In genomic region chr7:42429339-42429738, GRCh38 we compare ENCODE assay signal across 27 cellular contexts.
"Had no signal": no experiment of that assay in that cellular context is flagged by ENCODE, and none has a peak within 500 bp of the region (broad histone marks: within the 10 kb centered on the region; RNA-seq: fewer than 3 reads in every experiment).

No MANE protein-coding gene starts in this region.

- H2AFZ ChIP-seq: PC-9 had no signal

- H3K9me3 ChIP-seq: ascending aorta, body of pancreas, MG63 had no signal

- DNase-seq: activated CD4-positive, alpha-beta T cell treated with anti-CD3 and anti-CD28 coated beads for 4 hours; activated CD8-positive, alpha-beta memory T cell treated with anti-CD3 and anti-CD28 coated beads, Interleukin-2, amount 50 U/mL, for 48 hours; activated CD8-positive, alpha-beta T cell treated with anti-CD3 and anti-CD28 coated beads for 36 hours; activated effector memory CD4-positive, alpha-beta T cell treated with Interleukin-2 at 50 U/mL for 16 hours; activated naive CD4-positive, alpha-beta T cell; activated naive CD8-positive, alpha-beta T cell treated with anti-CD3 and anti-CD28 coated beads, Interleukin-2, amount 50 U/mL, for 24 hours; activated T-cell treated with anti-CD3 and anti-CD28 coated beads, Interleukin-2, amount 50 U/mL, for 24 hours; amniotic stem cell; body of pancreas; central memory CD4-positive, alpha-beta T cell; MG63; MV-4-11; NCI-H1105; NCI-H1436 treated with DMSO at 0.1 percent for 48 hours; NCI-H187; NCI-H2081; NCI-H510A treated with DMSO at 0.1 percent for 48 hours; PC-9; SHP77 treated with DMSO at 0.1 percent for 48 hours; T-cell; T-helper 2 cell; WERI-Rb-1 had no signal

- H3K27me3 Mint-ChIP-seq: activated naive CD4-positive, alpha-beta T cell treated with anti-CD3 and anti-CD28 coated beads, Interleukin-2, amount 50 U/mL, for 24 hours; activated naive CD8-positive, alpha-beta T cell treated with anti-CD3 and anti-CD28 coated beads, Interleukin-2, amount 50 U/mL, for 24 hours; activated T-cell treated with anti-CD3 and anti-CD28 coated beads, Interleukin-2, amount 50 U/mL, for 24 hours had no signal

- H3K27ac ChIP-seq: ascending aorta, body of pancreas, KMS-11, PC-9, WERI-Rb-1 had no signal

- H3K4me1 Mint-ChIP-seq: activated naive CD4-positive, alpha-beta T cell treated with anti-CD3 and anti-CD28 coated beads, Interleukin-2, amount 50 U/mL, for 24 hours; activated naive CD8-positive, alpha-beta T cell treated with anti-CD3 and anti-CD28 coated beads, Interleukin-2, amount 50 U/mL, for 24 hours; T-cell had no signal

- H3K4me2 ChIP-seq: KMS-11, PC-9 had no signal

- H3K4me1 ChIP-seq: ascending aorta, body of pancreas had no signal

- H3K27ac Mint-ChIP-seq: activated CD8-positive, alpha-beta T cell treated with anti-CD3 and anti-CD28 coated beads for 36 hours; activated naive CD4-positive, alpha-beta T cell treated with anti-CD3 and anti-CD28 coated beads, Interleukin-2, amount 50 U/mL, for 24 hours; activated naive CD8-positive, alpha-beta T cell treated with anti-CD3 and anti-CD28 coated beads, Interleukin-2, amount 50 U/mL, for 24 hours; activated T-cell treated with anti-CD3 and anti-CD28 coated beads, Interleukin-2, amount 50 U/mL, for 24 hours; activated T-helper 1 cell treated with anti-CD3 and anti-CD28 coated beads, Interleukin-12 subunit alpha, Interleukin-12 subunit beta, Interleukin-2, Interleukin-4 antibody, amounts not matched to agents 30 ng/mL and 10 ng/mL and 1 ng/mL, durations not matched to agents 14 hours and 24 hours and 36 hours; T-cell had no signal

- H3K9me3 Mint-ChIP-seq: activated CD8-positive, alpha-beta T cell treated with anti-CD3 and anti-CD28 coated beads for 36 hours; activated naive CD4-positive, alpha-beta T cell treated with anti-CD3 and anti-CD28 coated beads, Interleukin-2, amount 50 U/mL, for 24 hours; activated naive CD8-positive, alpha-beta T cell treated with anti-CD3 and anti-CD28 coated beads, Interleukin-2, amount 50 U/mL, for 24 hours; activated T-cell treated with anti-CD3 and anti-CD28 coated beads, Interleukin-2, amount 50 U/mL, for 24 hours; activated T-helper 1 cell treated with anti-CD3 and anti-CD28 coated beads, Interleukin-12 subunit alpha, Interleukin-12 subunit beta, Interleukin-2, Interleukin-4 antibody, amounts not matched to agents 30 ng/mL and 10 ng/mL and 1 ng/mL, durations not matched to agents 14 hours and 24 hours and 36 hours had no signal

- H3K9ac ChIP-seq: KMS-11 had no signal

- H3K36me3 ChIP-seq: ascending aorta, MG63, WERI-Rb-1 had no signal

- H3K4me3 ChIP-seq: ascending aorta, body of pancreas, MG63, PC-9 had no signal

- H3K36me3 Mint-ChIP-seq: activated naive CD4-positive, alpha-beta T cell treated with anti-CD3 and anti-CD28 coated beads, Interleukin-2, amount 50 U/mL, for 24 hours; T-cell had no signal

- H3K27me3 ChIP-seq: ascending aorta, body of pancreas, MG63 had no signal

- ATAC-seq: activated CD4-positive, CD25-positive, alpha-beta regulatory T cell treated with anti-CD3 and anti-CD28 coated beads, Interleukin-2, amount 50 U/mL, for 24 hours; activated CD8-positive, alpha-beta T cell treated with anti-CD3 and anti-CD28 coated beads for 36 hours; activated naive CD8-positive, alpha-beta T cell treated with anti-CD3 and anti-CD28 coated beads, Interleukin-2, amount 50 U/mL, for 24 hours; body of pancreas; T-cell had no signal

- H3K4me3 Mint-ChIP-seq: activated CD8-positive, alpha-beta T cell treated with anti-CD3 and anti-CD28 coated beads for 36 hours; activated naive CD4-positive, alpha-beta T cell treated with anti-CD3 and anti-CD28 coated beads, Interleukin-2, amount 50 U/mL, for 24 hours; activated naive CD8-positive, alpha-beta T cell treated with anti-CD3 and anti-CD28 coated beads, Interleukin-2, amount 50 U/mL, for 24 hours; activated T-cell treated with anti-CD3 and anti-CD28 coated beads, Interleukin-2, amount 50 U/mL, for 24 hours; activated T-helper 1 cell treated with anti-CD3 and anti-CD28 coated beads, Interleukin-12 subunit alpha, Interleukin-12 subunit beta, Interleukin-2, Interleukin-4 antibody, amounts not matched to agents 30 ng/mL and 10 ng/mL and 1 ng/mL, durations not matched to agents 14 hours and 24 hours and 36 hours; T-cell had no signal
